Comparison of ENCODE assay signal across 8 cellular contexts in genomic region chr12:48853228-48853688, GRCh38. TPM values are rescaled to one million over a fixed set of nuclear protein-coding genes. Genes with fewer than 3 reads are reported as not detected.
DNase-seq lines count a peak whose midpoint lies in the region; ATAC-seq and TF ChIP-seq lines count a peak whose summit lies in the region.

No MANE protein-coding gene starts in this region.

- ATAC-seq in HG03159 (IDR thresholded peaks at IDR 0.05; ENCODE audit: unreplicated experiment) (peak; percentile 47), HG02623 (IDR thresholded peaks at IDR 0.05; ENCODE audit: unreplicated experiment) (no peak)
- ATAC-seq in activated CD4-positive, CD25-positive, alpha-beta regulatory T cell treated with anti-CD3 and anti-CD28 coated beads, Interleukin-2, amount 50 U/mL, for 24 hours: peak; percentile 21 to 26

- H3K36me3 ChIP-seq in kidney epithelial cell (ENCODE audit: control insufficient read depth, insufficient read depth, low read length): no peaks in the 10 kb centered on the region

- peak overlapping the region; percentile 1 for H3K4me3 ChIP-seq in kidney epithelial cell (ENCODE audit: low read depth, low read length)

- DNase-seq in GDM1 (lab: John Stamatoyannopoulos, UW): peak; percentile 77
- peak; percentile 22 for DNase-seq in NCI-H345 treated with DMSO at 0.1 percent for 48 hours (lab: John Stamatoyannopoulos, UW; ENCODE audit: unreplicated experiment)
- DNase-seq in cerebellar cortex (ENCODE audit: low spot score): peak; percentile 97
- DNase-seq in kidney epithelial cell (ENCODE audit: low read depth): peak; percentile 64
- peak; percentile 56 to 72 for DNase-seq in stimulated activated CD4-positive, alpha-beta T cell treated with anti-CD3 and anti-CD28 coated beads, Interleukin-15, amount 100 ng/mL, for 1 hour (ENCODE audit: low read depth in 1 of 2, low spot score in 1 of 2)

- no peaks in the 10 kb centered on the region for H3K27me3 ChIP-seq in kidney epithelial cell (ENCODE audit: control insufficient read depth, insufficient read depth, low read length)

- TF ChIP-seq CTCF in kidney epithelial cell (IDR thresholded peaks at IDR 0.05; ENCODE audit: insufficient read depth, low read length, poor library complexity, severe bottlenecking): peak; percentile 76

RNA-seq across cellular contexts. Expression of gene DDX23, which starts 1.3 kb away (rescaled TPM):
- 64.1 and 65.1 TPM in 2 replicates for total RNA-seq in kidney epithelial cell

RNA-seq across cellular contexts. Expression of gene RND1, which starts 12.4 kb away (rescaled TPM):
- total RNA-seq in kidney epithelial cell: 9.9 and 10.7 TPM in 2 replicates

RNA-seq across cellular contexts. Expression of gene CACNB3, which starts 35.0 kb away (rescaled TPM):
- 24.5 and 25.4 TPM in 2 replicates for total RNA-seq in kidney epithelial cell

Comparison
In these comparisons a context has a peak if more than half of its experiments do, and no peak if none do; other contexts are left out.
1. DNase-seq: peak in every context shown above with its lines; median percentile 97 in cerebellar cortex; 77 in GDM1; 64 in kidney epithelial cell; 64 in stimulated activated CD4-positive, alpha-beta T cell treated with anti-CD3 and anti-CD28 coated beads, Interleukin-15, amount 100 ng/mL, for 1 hour; 22 in NCI-H345 treated with DMSO at 0.1 percent for 48 hours.